In genomic region chr1:91018006-91018405, GRCh38 we compare ENCODE assay signal across 8 cellular contexts. TPM values are rescaled to one million over a fixed set of nuclear protein-coding genes. Genes with fewer than 3 reads are reported as not detected.
DNase-seq lines count a peak whose midpoint lies in the region; ATAC-seq and TF ChIP-seq lines count a peak whose summit lies in the region.

No MANE protein-coding gene starts in this region.

- H4K20me1 ChIP-seq in fibroblast of lung (ENCODE audit: control insufficient read depth, extremely low read depth, insufficient read depth, low read length) = peaks cover 3% of the 10 kb centered on the region

- no peaks in the 10 kb centered on the region for H3K36me3 ChIP-seq in fibroblast of lung (ENCODE audit: control insufficient read depth, insufficient read depth, low read length)

- H3K27me3 ChIP-seq in fibroblast of lung (ENCODE audit: control insufficient read depth, insufficient read depth, low read length) = no peaks in the 10 kb centered on the region

- H3K4me2 ChIP-seq in fibroblast of lung (ENCODE audit: extremely low read depth, insufficient read depth, low read length) = no peak overlapping the region

- TF ChIP-seq CTCF in natural killer cell (IDR thresholded peaks at IDR 0.05) (peak; percentile 27), fibroblast of lung (conservative IDR thresholded peaks at IDR 0.05 in 1 of 2, IDR thresholded peaks at IDR 0.05 in 1 of 2; ENCODE audit: low read depth in 1 of 2, low read length in 2 of 2) (peak; percentile 46 to 48), type B pancreatic cell (conservative IDR thresholded peaks at IDR 0.05) (peak; percentile 60)

- peaks cover 78% of the 10 kb centered on the region for H3K79me2 ChIP-seq in fibroblast of lung (ENCODE audit: control insufficient read depth, insufficient read depth, low read length)

- no peak overlapping the region for H2AFZ ChIP-seq in fibroblast of lung (ENCODE audit: low read length)

- no peak overlapping the region for H3K9ac ChIP-seq in fibroblast of lung (ENCODE audit: insufficient read depth, low read length)

- H3K36me3 Mint-ChIP-seq in natural killer cell = no peaks in the 10 kb centered on the region
- H3K36me3 Mint-ChIP-seq in natural killer cell treated with Interleukin-12 subunit alpha and Interleukin-12 subunit beta and Interleukin-15 and Interleukin-18, amount 100 ng/mL, for 72 hours = no peaks in the 10 kb centered on the region
- peaks cover 25% of the 10 kb centered on the region for H3K36me3 Mint-ChIP-seq in type B pancreatic cell

- intact Hi-C loops in natural killer cell (cut with micrococcal nuclease) = loop anchor here (2.0 to 10.0 kb wide), 2 partner anchors 53 to 147 kb away; no protein-coding TSS in a partner anchor

- H3K27me3 Mint-ChIP-seq in natural killer cell (ENCODE audit: low read depth in 2 of 2) = no peaks in the 10 kb centered on the region
- no peaks in the 10 kb centered on the region for H3K27me3 Mint-ChIP-seq in natural killer cell treated with Interleukin-12 subunit alpha and Interleukin-12 subunit beta and Interleukin-15 and Interleukin-18, amount 100 ng/mL, for 72 hours
- no peaks in the 10 kb centered on the region for H3K27me3 Mint-ChIP-seq in type B pancreatic cell

- peak overlapping the region; percentile 59 for H3K4me3 Mint-ChIP-seq in natural killer cell
- H3K4me3 Mint-ChIP-seq in natural killer cell treated with Interleukin-12 subunit alpha and Interleukin-12 subunit beta and Interleukin-15 and Interleukin-18, amount 100 ng/mL, for 72 hours = no peak overlapping the region
- peak overlapping the region; percentile 58 for H3K4me3 Mint-ChIP-seq in type B pancreatic cell

- H3K4me1 ChIP-seq in fibroblast of lung (ENCODE audit: control insufficient read depth, extremely low read depth, insufficient read depth, low read length) = peaks cover 6% of the 10 kb centered on the region

- no peak overlapping the region for H3K27ac ChIP-seq in fibroblast of lung (ENCODE audit: insufficient read depth, low read length)

- H3K4me3 ChIP-seq in fibroblast of lung (replicated peaks in 1 of 4; ENCODE audit: control extremely low read depth in 1 of 4, insufficient read depth in 1 of 4, low read depth in 3 of 4, low read length in 4 of 4) = no peak overlapping the region

- no peak for DNase-seq in natural killer cell
- DNase-seq in natural killer cell treated with Interleukin-12 subunit alpha and Interleukin-12 subunit beta and Interleukin-15 and Interleukin-18, amount 100 ng/mL, for 72 hours (ENCODE audit: low spot score) = no peak
- peak; percentile 16 for DNase-seq in RPMI8226
- DNase-seq in fibroblast of lung (ENCODE audit: low read depth in 2 of 2) = peak in 1 of 2 donors; percentile 38
- DNase-seq in type B pancreatic cell (ENCODE audit: extremely low spot score, unreplicated experiment) = no peak
- DNase-seq in effector CD4-positive, alpha-beta T cell = no peak
- DNase-seq in cerebellum (ENCODE audit: low spot score) = no peak

- no peaks in the 10 kb centered on the region for H3K9me3 ChIP-seq in fibroblast of lung (ENCODE audit: control insufficient read depth, insufficient read depth, low read depth, low read length)

- H3K27ac Mint-ChIP-seq in natural killer cell (peak overlapping the region; percentile 94 to 97), type B pancreatic cell (peak overlapping the region; percentile 25)
- H3K27ac Mint-ChIP-seq in natural killer cell treated with Interleukin-12 subunit alpha and Interleukin-12 subunit beta and Interleukin-15 and Interleukin-18, amount 100 ng/mL, for 72 hours = peak overlapping the region in 1 of 2 donors; percentile 3

- peaks cover 66 to 76% of the 10 kb centered on the region in 2 donors for H3K4me1 Mint-ChIP-seq in natural killer cell
- peaks cover 52 to 61% of the 10 kb centered on the region in 2 donors for H3K4me1 Mint-ChIP-seq in natural killer cell treated with Interleukin-12 subunit alpha and Interleukin-12 subunit beta and Interleukin-15 and Interleukin-18, amount 100 ng/mL, for 72 hours (ENCODE audit: low read depth in 2 of 2)
- H3K4me1 Mint-ChIP-seq in type B pancreatic cell (ENCODE audit: unreplicated experiment) = peaks cover 41% of the 10 kb centered on the region

- ATAC-seq in natural killer cell (no peak), GM19035 (IDR thresholded peaks at IDR 0.05; ENCODE audit: unreplicated experiment) (no peak)
- no peak for ATAC-seq in natural killer cell treated with Interleukin-12 subunit alpha and Interleukin-12 subunit beta and Interleukin-15 and Interleukin-18, amount 100 ng/mL, for 72 hours

- H3K9me3 Mint-ChIP-seq in natural killer cell = no peaks in the 10 kb centered on the region
- H3K9me3 Mint-ChIP-seq in natural killer cell treated with Interleukin-12 subunit alpha and Interleukin-12 subunit beta and Interleukin-15 and Interleukin-18, amount 100 ng/mL, for 72 hours = no peaks in the 10 kb centered on the region
- no peaks in the 10 kb centered on the region for H3K9me3 Mint-ChIP-seq in type B pancreatic cell

RNA-seq across cellular contexts. Expression of gene ZNF644, which starts 3.8 kb away (rescaled TPM):
- total RNA-seq in natural killer cell = 100 to 1,000 TPM; 135 to 157 (median 142) TPM
- total RNA-seq in natural killer cell treated with Interleukin-12 subunit alpha and Interleukin-12 subunit beta and Interleukin-15 and Interleukin-18, amount 100 ng/mL, for 72 hours = 10 to 100 TPM; 58.4 to 76.6 TPM
- 49.3 and 56.8 TPM in 2 replicates for total RNA-seq in fibroblast of lung
- polyA plus RNA-seq in fibroblast of lung = 19.7 and 25.6 TPM in 2 replicates
- 13.9 and 17.9 TPM in 2 replicates for polyA plus RNA-seq in fibroblast of lung (2012)
- polyA minus RNA-seq in fibroblast of lung (ENCODE audit: low replicate concordance) = 10.0 and 18.8 TPM in 2 replicates
- 54.4 and 75.2 TPM in 2 replicates for total RNA-seq in type B pancreatic cell (ENCODE audit: low replicate concordance)
- 169 TPM for total RNA-seq in cerebellum
